ENCODE assay signal across 14 cellular contexts in the genomic region with DNA sequence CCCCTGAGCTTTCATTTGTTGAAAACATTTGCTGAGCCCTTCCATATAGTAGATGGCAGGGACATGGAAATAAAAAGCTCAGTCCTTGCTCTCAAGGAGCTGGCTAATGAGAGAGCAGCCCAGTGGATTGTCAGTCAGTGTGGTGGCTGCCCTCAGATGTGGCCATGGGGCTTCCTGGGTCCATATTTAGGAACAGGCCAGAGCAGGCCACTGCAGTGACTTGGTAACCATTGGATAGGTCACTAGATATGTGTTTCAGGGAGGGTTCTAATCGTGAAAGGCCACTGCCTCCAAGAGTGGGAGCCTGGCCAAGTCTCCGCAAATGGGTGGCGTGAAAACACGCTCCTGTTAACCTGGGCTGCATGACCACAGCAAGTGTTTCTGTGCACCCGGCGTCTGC. TPM values are rescaled to one million over a fixed set of nuclear protein-coding genes. Genes with fewer than 3 reads are reported as not detected.
A peak's percentile ranks its signal among the peaks of the same experiment; 100 is the strongest.
DNase-seq lines count a peak whose midpoint lies in the region; ATAC-seq, FAIRE-seq and TF ChIP-seq lines count a peak whose summit lies in the region.
"Had no signal": no experiment of that assay in that cellular context is flagged by ENCODE, and none has a peak within 500 bp of the region (broad histone marks: within the 10 kb centered on the region; RNA-seq: fewer than 3 reads in every experiment).

No MANE protein-coding gene starts in this region.

- TF ChIP-seq CTCF in astrocyte (IDR thresholded peaks at IDR 0.05; ENCODE audit: insufficient read depth, low read depth, low read length) (no peak), fibroblast of lung (conservative IDR thresholded peaks at IDR 0.05 in 1 of 2, IDR thresholded peaks at IDR 0.05 in 1 of 2; ENCODE audit: low read depth in 1 of 2, low read length in 2 of 2) (no peak)

- no peak overlapping the region for H3K4me3 Mint-ChIP-seq in astrocyte (ENCODE audit: unreplicated experiment)
- H3K4me3 Mint-ChIP-seq: CD4-positive, alpha-beta memory T cell; GM23338 had no signal

- H3K27ac ChIP-seq in ACC112 (ENCODE audit: low read depth, low read length) = peak overlapping the region; percentile 78
- H3K27ac ChIP-seq in GM23248 = peak overlapping the region; percentile 93
- peak overlapping the region; percentile 38 for H3K27ac ChIP-seq in astrocyte (ENCODE audit: low read depth, low read length)
- H3K27ac ChIP-seq in fibroblast of lung (ENCODE audit: insufficient read depth, low read length) = peak overlapping the region; percentile 57

- no peak overlapping the region for H3K27ac Mint-ChIP-seq in astrocyte (ENCODE audit: unreplicated experiment)
- H3K27ac Mint-ChIP-seq: CD4-positive, alpha-beta memory T cell had no signal

- H3K4me1 Mint-ChIP-seq in astrocyte (ENCODE audit: low read depth, unreplicated experiment) = peaks cover 8% of the 10 kb centered on the region
- H3K4me1 Mint-ChIP-seq: CD4-positive, alpha-beta memory T cell had no signal

- no peak overlapping the region for H2AFZ ChIP-seq in ACC112 (ENCODE audit: low read length, unreplicated experiment)
- H2AFZ ChIP-seq in GM23248 = peak overlapping the region; percentile 49
- no peak overlapping the region for H2AFZ ChIP-seq in astrocyte (ENCODE audit: low read depth, low read length)
- H2AFZ ChIP-seq in fibroblast of lung (ENCODE audit: low read length) = no peak overlapping the region

- peak overlapping the region; percentile 71 for H3K9ac ChIP-seq in GM23248
- H3K9ac ChIP-seq in astrocyte (ENCODE audit: low read length) = peak overlapping the region; percentile 6
- H3K9ac ChIP-seq in fibroblast of lung (ENCODE audit: insufficient read depth, low read length) = no peak overlapping the region

- no peaks in the 10 kb centered on the region for H3K9me3 Mint-ChIP-seq in astrocyte (ENCODE audit: unreplicated experiment)
- H3K9me3 Mint-ChIP-seq: CD4-positive, alpha-beta memory T cell; GM23338 had no signal

- ATAC-seq in GM19023 (IDR thresholded peaks at IDR 0.05; ENCODE audit: unreplicated experiment) = no peak
- ATAC-seq: GM23338 had no signal

- H3F3A ChIP-seq in GM23248 (ENCODE audit: insufficient read depth) = peaks cover 23% of the 10 kb centered on the region

- no peaks in the 10 kb centered on the region for H3K27me3 ChIP-seq in ACC112 (ENCODE audit: insufficient read depth, low read length)
- H3K27me3 ChIP-seq in GM23248 (replicated peaks; ENCODE audit: insufficient read depth) = no peaks in the 10 kb centered on the region
- no peaks in the 10 kb centered on the region for H3K27me3 ChIP-seq in astrocyte (ENCODE audit: insufficient read depth, low read length)
- H3K27me3 ChIP-seq in fibroblast of lung (ENCODE audit: control insufficient read depth, insufficient read depth, low read length) = no peaks in the 10 kb centered on the region

- no peaks in the 10 kb centered on the region for H4K20me1 ChIP-seq in GM23248 (ENCODE audit: insufficient read depth)
- H4K20me1 ChIP-seq in astrocyte (ENCODE audit: insufficient read depth, low read length) = peaks cover 15% of the 10 kb centered on the region
- no peaks in the 10 kb centered on the region for H4K20me1 ChIP-seq in fibroblast of lung (ENCODE audit: control insufficient read depth, extremely low read depth, insufficient read depth, low read length)

- in situ Hi-C loops in GM23248 (cut with MboI) = no loop called here

- DNase-seq in GM23248 (no peak), astrocyte (ENCODE audit: low read depth) (no peak), fibroblast of lung (ENCODE audit: low read depth in 2 of 2) (no peak), H4 (ENCODE audit: low spot score) (no peak), GDM1 (lab: John Stamatoyannopoulos, UW) (no peak), NCI-H2029 (lab: John Stamatoyannopoulos, UW) (no peak)
- DNase-seq: CD4-positive, alpha-beta memory T cell; NCI-H1105 treated with DMSO at 0.1 percent for 48 hours; NCI-H187; NK-92 treated with Interleukin-12 subunit alpha and Interleukin-12 subunit beta, amount 100 ng/mL, for 24 hours; OCI-M1 had no signal

- H3K4me1 ChIP-seq in ACC112 (ENCODE audit: control insufficient read depth, insufficient read depth, low read length, unreplicated experiment) = peaks cover 14% of the 10 kb centered on the region
- peaks cover 18% of the 10 kb centered on the region for H3K4me1 ChIP-seq in GM23248 (ENCODE audit: insufficient read depth)
- H3K4me1 ChIP-seq in astrocyte (ENCODE audit: insufficient read depth, low read length) = peaks cover 10% of the 10 kb centered on the region
- H3K4me1 ChIP-seq in fibroblast of lung (ENCODE audit: control insufficient read depth, extremely low read depth, insufficient read depth, low read length) = peaks cover 11% of the 10 kb centered on the region

- H3K79me2 ChIP-seq in ACC112 (ENCODE audit: control insufficient read depth, insufficient read depth, low read length, unreplicated experiment) (peaks cover 3% of the 10 kb centered on the region), GM23248 (ENCODE audit: insufficient read depth) (peaks cover 31% of the 10 kb centered on the region; the same call in 1 of the 2 replicates), astrocyte (ENCODE audit: insufficient read depth, low read length) (peaks cover 24% of the 10 kb centered on the region), fibroblast of lung (ENCODE audit: control insufficient read depth, insufficient read depth, low read length) (no peaks in the 10 kb centered on the region)

- H3K4me2 ChIP-seq in GM23248 (ENCODE audit: unreplicated experiment) = peak overlapping the region; percentile 81
- peak overlapping the region; percentile 21 for H3K4me2 ChIP-seq in astrocyte (ENCODE audit: low read length)
- peak overlapping the region; percentile 32 for H3K4me2 ChIP-seq in fibroblast of lung (ENCODE audit: extremely low read depth, insufficient read depth, low read length)
- H3K4me2 ChIP-seq: GM23338 had no signal

- WGBS in GM23248 (ENCODE audit: low coverage in 1 of 2, low lambda C conversion rate in 2 of 2, missing lambda C conversion rate in 2 of 2), 2 experiments = 27 to 43% methylated on average over 6 of the region's 6 CpGs

- H3K36me3 Mint-ChIP-seq in astrocyte (ENCODE audit: low read depth, unreplicated experiment) = no peaks in the 10 kb centered on the region
- H3K36me3 Mint-ChIP-seq: CD4-positive, alpha-beta memory T cell had no signal

- H3K27me3 Mint-ChIP-seq in astrocyte (ENCODE audit: low read depth, unreplicated experiment) = peaks cover 1% of the 10 kb centered on the region
- H3K27me3 Mint-ChIP-seq: CD4-positive, alpha-beta memory T cell had no signal

- H3K9me3 ChIP-seq in GM23248 (ENCODE audit: low read depth) (no peaks in the 10 kb centered on the region), astrocyte (ENCODE audit: insufficient read depth, low read depth, low read length) (no peaks in the 10 kb centered on the region), fibroblast of lung (ENCODE audit: control insufficient read depth, insufficient read depth, low read depth, low read length) (no peaks in the 10 kb centered on the region)

- H3K9me2 ChIP-seq in GM23248 (ENCODE audit: insufficient read depth) = no peaks in the 10 kb centered on the region

- H3K4me3 ChIP-seq in ACC112 (ENCODE audit: low read depth, low read length) (no peak overlapping the region), GM23248 (peak overlapping the region; percentile 31; the same call in 1 of the 2 replicates), astrocyte (ENCODE audit: insufficient read depth, low read depth, low read length) (no peak overlapping the region), fibroblast of lung (replicated peaks in 1 of 4; ENCODE audit: control extremely low read depth in 1 of 4, insufficient read depth in 1 of 4, low read depth in 3 of 4, low read length in 4 of 4) (no peak overlapping the region)
- H3K4me3 ChIP-seq: GM23338 had no signal

- H3K36me3 ChIP-seq in ACC112 (ENCODE audit: insufficient read depth, low read length) = no peaks in the 10 kb centered on the region
- no peaks in the 10 kb centered on the region for H3K36me3 ChIP-seq in GM23248 (ENCODE audit: low read depth)
- H3K36me3 ChIP-seq in astrocyte (ENCODE audit: insufficient read depth, low read length) = no peaks in the 10 kb centered on the region
- no peaks in the 10 kb centered on the region for H3K36me3 ChIP-seq in fibroblast of lung (ENCODE audit: control insufficient read depth, insufficient read depth, low read length)

- FAIRE-seq in astrocyte (lab: Jason Lieb, UNC) = no peak

RNA-seq across cellular contexts. Expression of a gene that starts 37.4 kb away (rescaled TPM):
- 10.8 and 13.7 TPM in 2 replicates for total RNA-seq in GM23248 (2014; rRNA removed; shearing (Covaris generic))
- polyA plus RNA-seq in GM23248 (2016; fragmentation: Nextera tagmentation; extraction: Ambion mirVana) (3.8 and 4.5 TPM in 2 replicates), fibroblast of lung (4.9 and 8.7 TPM in 2 replicates)
- total RNA-seq in astrocyte (5.5 and 5.8 TPM in 2 replicates), fibroblast of lung (2.3 and 3.6 TPM in 2 replicates)
- polyA plus RNA-seq in fibroblast of lung (2012) = 6.8 and 10.8 TPM in 2 replicates
- 7.2 and 24.0 TPM in 2 replicates for polyA minus RNA-seq in fibroblast of lung (ENCODE audit: low replicate concordance)
- 2.8 and 4.7 TPM in 2 replicates for total RNA-seq in H4 (2014; rRNA removed; shearing (Covaris generic))

Comparison
In these comparisons a context has a peak if more than half of its experiments do, and no peak if none do; other contexts are left out.
1. H3K27ac ChIP-seq: peak in every context shown above with its lines; median percentile 93 in GM23248; 78 in ACC112; 57 in fibroblast of lung; 38 in astrocyte.
2. H3K4me2 ChIP-seq: peak in every context shown above with its lines; median percentile 81 in GM23248; 32 in fibroblast of lung; 21 in astrocyte.